17 cellular contexts compared by ENCODE assay signal in genomic region chr1:29668761-29669487, GRCh38.
A peak's percentile ranks its signal among the peaks of the same experiment; 100 is the strongest.
DNase-seq lines count a peak whose midpoint lies in the region; ATAC-seq and TF ChIP-seq lines count a peak whose summit lies in the region.
"Had no signal": no experiment of that assay in that cellular context is flagged by ENCODE, and none has a peak within 500 bp of the region (broad histone marks: within the 10 kb centered on the region; RNA-seq: fewer than 3 reads in every experiment).

No MANE protein-coding gene starts in this region.

- no peak for ATAC-seq in activated CD8-positive, alpha-beta T cell treated with anti-CD3 and anti-CD28 coated beads, Interleukin-2, amount 10 ng/mL, durations not matched to agents 7 days and 5 days
- ATAC-seq in activated CD8-positive, alpha-beta T cell treated with anti-CD3 and anti-CD28 coated beads for 36 hours, result no peak
- no peak for ATAC-seq in central memory CD8-positive, alpha-beta T cell (replicated peaks; ENCODE audit: extremely low read depth, poor library complexity, severe bottlenecking)
- no peak for ATAC-seq in lung (ENCODE audit: insufficient read depth, low FRiP score)
- ATAC-seq: CD8-positive, alpha-beta T cell; GM12878; HepG2 had no signal

- 77 to 85% methylated on average over 9 of the region's 9 CpGs for WGBS in lung, 2 donors

- CTCF ChIA-PET in activated CD8-positive, alpha-beta T cell treated with anti-CD3 and anti-CD28 coated beads, Interleukin-2, amount 10 ng/mL, durations not matched to agents 7 days and 5 days (lab: Charles Lee), result no interaction called here
- CTCF ChIA-PET in activated CD8-positive, alpha-beta T cell treated with anti-CD3 and anti-CD28 coated beads for 36 hours (lab: Charles Lee), result no interaction called here

- H3K9me3 ChIP-seq in lung (ENCODE audit: control insufficient read depth in 2 of 2, insufficient read depth in 1 of 2, low read length in 1 of 2) (no peaks in the 10 kb centered on the region), vagina (no peaks in the 10 kb centered on the region)

- no peak for TF ChIP-seq POLR2A in vagina (IDR thresholded peaks at IDR 0.05)

- no peaks in the 10 kb centered on the region for H3K4me1 ChIP-seq in lung (ENCODE audit: control insufficient read depth in 2 of 2, insufficient read depth in 2 of 2, low read length in 2 of 2)
- no peaks in the 10 kb centered on the region for H3K4me1 ChIP-seq in vagina

- H3K36me3 Mint-ChIP-seq in activated CD8-positive, alpha-beta T cell treated with anti-CD3 and anti-CD28 coated beads, Interleukin-2, amount 10 ng/mL, durations not matched to agents 7 days and 5 days (ENCODE audit: low read depth), result no peaks in the 10 kb centered on the region
- H3K36me3 Mint-ChIP-seq in activated CD8-positive, alpha-beta T cell treated with anti-CD3 and anti-CD28 coated beads for 36 hours (ENCODE audit: low read depth), result no peaks in the 10 kb centered on the region
- H3K36me3 Mint-ChIP-seq in central memory CD8-positive, alpha-beta T cell (ENCODE audit: insufficient read depth), result no peaks in the 10 kb centered on the region
- H3K36me3 Mint-ChIP-seq: CD8-positive, alpha-beta T cell had no signal

- no peak for TF ChIP-seq CTCF in activated CD8-positive, alpha-beta T cell treated with anti-CD3 and anti-CD28 coated beads for 36 hours (IDR thresholded peaks at IDR 0.05)
- TF ChIP-seq CTCF in lung (IDR thresholded peaks at IDR 0.05; ENCODE audit: control extremely low read depth, extremely low read depth), result no peak
- TF ChIP-seq CTCF in vagina (IDR thresholded peaks at IDR 0.05), result no peak
- TF ChIP-seq CTCF in GM10266 (IDR thresholded peaks at IDR 0.05; ENCODE audit: control insufficient read depth, insufficient read depth, low read depth, missing control alignments), result no peak

- H3K4me3 Mint-ChIP-seq in activated CD8-positive, alpha-beta T cell treated with anti-CD3 and anti-CD28 coated beads, Interleukin-2, amount 10 ng/mL, durations not matched to agents 7 days and 5 days, result no peak overlapping the region
- no peak overlapping the region for H3K4me3 Mint-ChIP-seq in activated CD8-positive, alpha-beta T cell treated with anti-CD3 and anti-CD28 coated beads for 36 hours
- no peak overlapping the region for H3K4me3 Mint-ChIP-seq in central memory CD8-positive, alpha-beta T cell
- H3K4me3 Mint-ChIP-seq: CD8-positive, alpha-beta T cell had no signal

- no peaks in the 10 kb centered on the region for H3K36me3 ChIP-seq in lung (ENCODE audit: control insufficient read depth in 2 of 2, insufficient read depth in 2 of 2, low read length in 2 of 2)
- H3K36me3 ChIP-seq in vagina, result no peaks in the 10 kb centered on the region

- no peak overlapping the region for H3K27ac Mint-ChIP-seq in activated CD8-positive, alpha-beta T cell treated with anti-CD3 and anti-CD28 coated beads, Interleukin-2, amount 10 ng/mL, durations not matched to agents 7 days and 5 days
- no peak overlapping the region for H3K27ac Mint-ChIP-seq in activated CD8-positive, alpha-beta T cell treated with anti-CD3 and anti-CD28 coated beads for 36 hours
- no peak overlapping the region for H3K27ac Mint-ChIP-seq in central memory CD8-positive, alpha-beta T cell (ENCODE audit: low read depth)
- H3K27ac Mint-ChIP-seq: CD8-positive, alpha-beta T cell had no signal

- H3K27ac ChIP-seq in lung (ENCODE audit: low read depth in 1 of 2, low read length in 1 of 2) (no peak overlapping the region), vagina (no peak overlapping the region)
- H3K27ac ChIP-seq: KMS-11 had no signal

- H3K9me3 Mint-ChIP-seq in activated CD8-positive, alpha-beta T cell treated with anti-CD3 and anti-CD28 coated beads, Interleukin-2, amount 10 ng/mL, durations not matched to agents 7 days and 5 days (ENCODE audit: insufficient read depth), result no peaks in the 10 kb centered on the region
- H3K9me3 Mint-ChIP-seq in activated CD8-positive, alpha-beta T cell treated with anti-CD3 and anti-CD28 coated beads for 36 hours, result no peaks in the 10 kb centered on the region
- H3K9me3 Mint-ChIP-seq in central memory CD8-positive, alpha-beta T cell, result no peaks in the 10 kb centered on the region
- H3K9me3 Mint-ChIP-seq: CD8-positive, alpha-beta T cell had no signal

- POLR2A ChIA-PET in activated CD8-positive, alpha-beta T cell treated with anti-CD3 and anti-CD28 coated beads, Interleukin-2, amount 10 ng/mL, durations not matched to agents 7 days and 5 days (lab: Charles Lee), result no interaction called here
- POLR2A ChIA-PET in activated CD8-positive, alpha-beta T cell treated with anti-CD3 and anti-CD28 coated beads for 36 hours (lab: Charles Lee), result no interaction called here

- H3K27me3 Mint-ChIP-seq in activated CD8-positive, alpha-beta T cell treated with anti-CD3 and anti-CD28 coated beads, Interleukin-2, amount 10 ng/mL, durations not matched to agents 7 days and 5 days (ENCODE audit: low read depth), result peaks cover 11% of the 10 kb centered on the region
- H3K27me3 Mint-ChIP-seq in activated CD8-positive, alpha-beta T cell treated with anti-CD3 and anti-CD28 coated beads for 36 hours, result peaks cover 14% of the 10 kb centered on the region
- H3K27me3 Mint-ChIP-seq in central memory CD8-positive, alpha-beta T cell, result peaks cover 50% of the 10 kb centered on the region

- no peaks in the 10 kb centered on the region for H3K4me1 Mint-ChIP-seq in activated CD8-positive, alpha-beta T cell treated with anti-CD3 and anti-CD28 coated beads, Interleukin-2, amount 10 ng/mL, durations not matched to agents 7 days and 5 days (ENCODE audit: low read depth)
- no peaks in the 10 kb centered on the region for H3K4me1 Mint-ChIP-seq in activated CD8-positive, alpha-beta T cell treated with anti-CD3 and anti-CD28 coated beads for 36 hours (ENCODE audit: low read depth)
- no peaks in the 10 kb centered on the region for H3K4me1 Mint-ChIP-seq in central memory CD8-positive, alpha-beta T cell

- H3K4me3 ChIP-seq in lung (no peak overlapping the region), vagina (no peak overlapping the region)
- H3K4me3 ChIP-seq: GM12878 had no signal

- peak; percentile 6 for DNase-seq in activated CD8-positive, alpha-beta T cell treated with anti-CD3 and anti-CD28 coated beads, Interleukin-2, amount 10 ng/mL, durations not matched to agents 7 days and 5 days
- DNase-seq in activated CD8-positive, alpha-beta T cell treated with anti-CD3 and anti-CD28 coated beads for 36 hours, result no peak
- peak; percentile 0 to 1 for DNase-seq in central memory CD8-positive, alpha-beta T cell (ENCODE audit: low spot score in 2 of 2)
- DNase-seq in lung (ENCODE audit: low spot score) (peak; percentile 7), vagina (ENCODE audit: extremely low spot score in 2 of 2) (peak; percentile 71 to 77), SHP77 (lab: John Stamatoyannopoulos, UW) (no peak), NCI-H226 (no peak), GM10266 (ENCODE audit: extremely low spot score) (no peak)
- DNase-seq: DMS79 treated with DMSO at 0.1 percent for 48 hours, NCI-H1048, NCI-H1436 treated with DMSO at 0.1 percent for 48 hours, NCI-H2081, NCI-H524 treated with DMSO at 0.1 percent for 48 hours had no signal

- intact Hi-C loops in activated CD8-positive, alpha-beta T cell treated with anti-CD3 and anti-CD28 coated beads for 36 hours (cut with micrococcal nuclease), result no loop called here
- intact Hi-C loops in vagina (cut with DNase I), result no loop called here

- H3K27me3 ChIP-seq in lung (ENCODE audit: control insufficient read depth, insufficient read depth) (no peaks in the 10 kb centered on the region), vagina (no peaks in the 10 kb centered on the region)

Comparison
In these comparisons a context has a peak if more than half of its experiments do, and no peak if none do; other contexts are left out.
1. DNase-seq: peak in activated CD8-positive, alpha-beta T cell treated with anti-CD3 and anti-CD28 coated beads, Interleukin-2, amount 10 ng/mL, durations not matched to agents 7 days and 5 days (single experiment), central memory CD8-positive, alpha-beta T cell (2 of 2), lung (single experiment) and vagina (2 of 2); none in activated CD8-positive, alpha-beta T cell treated with anti-CD3 and anti-CD28 coated beads for 36 hours (single experiment), SHP77 (0 of 2), NCI-H226 (single experiment) and GM10266 (single experiment).